In the genomic region with DNA sequence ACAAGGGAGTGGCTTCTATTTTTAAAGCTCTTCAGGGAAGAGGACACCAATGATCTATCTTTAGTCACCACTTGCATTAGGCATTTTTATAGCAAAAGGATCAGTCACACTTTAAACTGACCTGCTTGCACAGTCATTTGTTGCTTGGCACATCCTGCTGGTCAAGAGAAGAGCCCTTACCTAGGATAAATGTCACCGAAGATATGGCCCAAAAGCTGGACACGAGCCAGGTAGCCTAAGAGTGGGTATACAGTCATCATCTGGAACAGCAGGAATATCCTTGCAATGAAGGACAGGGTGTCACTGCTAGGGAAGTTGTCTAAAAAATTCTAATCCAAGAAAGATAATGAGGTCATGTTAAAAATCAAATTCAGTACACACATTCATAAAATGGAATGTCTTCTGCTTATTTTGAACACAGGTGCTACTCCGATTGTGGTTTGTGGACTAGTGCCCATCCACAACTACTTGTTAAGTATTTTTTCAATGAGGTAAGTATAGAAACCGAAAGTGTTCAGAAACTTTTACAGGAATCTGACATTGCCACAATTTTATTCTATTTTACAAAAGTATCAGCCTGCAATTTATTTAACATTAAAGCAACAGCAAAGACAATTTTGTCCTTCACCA, we compare ENCODE assay signal across 10 cellular contexts.
DNase-seq lines count a peak whose midpoint lies in the region; ATAC-seq and TF ChIP-seq lines count a peak whose summit lies in the region.
"Had no signal": no experiment of that assay in that cellular context is flagged by ENCODE, and none has a peak within 500 bp of the region (broad histone marks: within the 10 kb centered on the region; RNA-seq: fewer than 3 reads in every experiment).

No MANE protein-coding gene starts in this region.

- H3K36me3 ChIP-seq in RWPE2 (ENCODE audit: low read depth): no peaks in the 10 kb centered on the region
- peaks cover 0 to 2% (median 0%) of the 10 kb centered on the region in 3 donors for H3K36me3 ChIP-seq in skeletal muscle tissue (ENCODE audit: control insufficient read depth in 3 of 3, insufficient read depth in 3 of 3, low read length in 3 of 3)

- H3K9me3 ChIP-seq in RWPE2 (ENCODE audit: severe bottlenecking): no peaks in the 10 kb centered on the region
- H3K9me3 ChIP-seq in skeletal muscle tissue (ENCODE audit: control insufficient read depth in 3 of 3, low read length in 3 of 3): no peaks in the 10 kb centered on the region

- peak overlapping the region; percentile 26 to 70 (median 68) for H3K9ac ChIP-seq in skeletal muscle tissue (ENCODE audit: low read depth in 1 of 3, low read length in 3 of 3)

- TF ChIP-seq CTCF in RWPE2 (IDR thresholded peaks at IDR 0.05; ENCODE audit: poor library complexity, severe bottlenecking) (no peak), foreskin fibroblast (IDR thresholded peaks at IDR 0.05; ENCODE audit: low read depth, low read length) (no peak)

- H3K27me3 ChIP-seq in RWPE2 (ENCODE audit: insufficient read depth, poor library complexity, severe bottlenecking) (no peaks in the 10 kb centered on the region), skeletal muscle tissue (ENCODE audit: control insufficient read depth in 3 of 3, insufficient read depth in 3 of 3, low read length in 3 of 3) (no peaks in the 10 kb centered on the region)

- H3K4me1 ChIP-seq in RWPE2 (ENCODE audit: insufficient read depth, poor library complexity, severe bottlenecking) (no peaks in the 10 kb centered on the region), skeletal muscle tissue (ENCODE audit: control insufficient read depth in 3 of 3, insufficient read depth in 3 of 3, low read length in 3 of 3) (peaks cover 18 to 31% (median 23%) of the 10 kb centered on the region in 3 donors)

- ATAC-seq in RWPE2 (ENCODE audit: low read depth) (peak; percentile 50; the same call in 2 of the 3 replicates), HG03039 (IDR thresholded peaks at IDR 0.05; ENCODE audit: unreplicated experiment) (no peak)

- DNase-seq in DMS 273 (lab: John Stamatoyannopoulos, UW; ENCODE audit: unreplicated experiment): peak; percentile 5
- no peak for DNase-seq in DMS 273 treated with DMSO at 0.1 percent for 48 hours (lab: John Stamatoyannopoulos, UW)
- DNase-seq in RWPE2 (ENCODE audit: low spot score): no peak
- DNase-seq in foreskin fibroblast: peak; percentile 24 to 41
- no peak for DNase-seq in NCI-H2107 treated with DMSO at 0.1 percent for 48 hours (lab: John Stamatoyannopoulos, UW; ENCODE audit: unreplicated experiment)
- no peak for DNase-seq in putamen (ENCODE audit: low spot score)
- DNase-seq: 8988T; stimulated activated CD4-positive, alpha-beta T cell treated with anti-CD3 and anti-CD28 coated beads, Interleukin-2, amount 100 ng/mL, for 24 hours had no signal

- H3K27ac ChIP-seq in RWPE2 (ENCODE audit: poor library complexity, severe bottlenecking) (no peak overlapping the region), skeletal muscle tissue (ENCODE audit: low read depth, low read length) (peak overlapping the region; percentile 84)

- no peak overlapping the region for H3K4me3 ChIP-seq in RWPE2 (ENCODE audit: severe bottlenecking)
- no peak overlapping the region for H3K4me3 ChIP-seq in foreskin fibroblast (ENCODE audit: low read depth in 1 of 2, low read length in 2 of 2)
- H3K4me3 ChIP-seq in skeletal muscle tissue (ENCODE audit: low read length in 3 of 3): peak overlapping the region; percentile 3 to 67 (median 27)

Comparison
In these comparisons a context has a peak if more than half of its experiments do, and no peak if none do; other contexts are left out.
1. DNase-seq: peak in DMS 273 (single experiment) and foreskin fibroblast (2 of 2); none in DMS 273 treated with DMSO at 0.1 percent for 48 hours (single experiment), RWPE2 (single experiment), NCI-H2107 treated with DMSO at 0.1 percent for 48 hours (single experiment) and putamen (single experiment).
2. H3K4me3 ChIP-seq: peak in skeletal muscle tissue (3 of 3); none in RWPE2 (single experiment) and foreskin fibroblast (0 of 2).